Comparison of ENCODE assay signal across 26 cellular contexts in the genomic region with DNA sequence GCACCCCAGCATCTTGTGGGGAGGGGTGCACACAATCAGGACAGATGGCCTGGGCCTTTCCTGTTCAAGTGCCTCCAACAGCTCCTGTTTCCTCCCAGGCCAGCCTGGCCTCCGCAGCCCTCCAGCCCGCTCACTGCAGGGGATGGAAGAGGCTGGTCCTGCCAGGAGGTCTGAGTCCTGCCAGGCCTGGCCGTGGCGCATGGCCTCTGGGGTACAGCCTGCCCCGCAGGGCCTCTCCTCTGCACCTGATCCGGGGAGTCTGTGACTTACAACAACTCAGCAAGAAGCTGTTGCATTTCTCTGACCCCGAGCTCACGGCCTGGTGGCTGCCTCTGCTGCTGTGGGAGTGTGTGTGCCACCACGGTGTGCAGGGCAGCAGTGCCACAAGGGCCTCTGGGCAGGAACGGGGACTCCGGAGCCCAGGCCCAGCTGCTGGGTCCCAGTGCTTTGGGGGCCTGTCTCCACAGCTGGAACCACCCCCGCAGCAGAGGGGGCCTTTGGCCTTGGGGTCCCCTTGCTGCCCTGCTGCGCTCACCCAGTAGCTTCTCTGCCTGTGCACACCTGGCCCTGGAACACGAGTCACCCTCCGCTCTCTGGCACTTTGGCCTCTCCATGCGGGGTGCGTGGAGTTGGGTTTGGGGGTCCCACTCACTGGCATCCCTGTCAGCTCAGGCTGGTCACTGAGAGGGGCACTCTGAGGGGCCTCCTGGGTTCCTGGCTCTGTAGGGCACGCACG. TPM values are rescaled to one million over a fixed set of nuclear protein-coding genes. Genes with fewer than 3 reads are reported as not detected.
DNase-seq lines count a peak whose midpoint lies in the region; ATAC-seq and TF ChIP-seq lines count a peak whose summit lies in the region.
"Had no signal": no experiment of that assay in that cellular context is flagged by ENCODE, and none has a peak within 500 bp of the region (broad histone marks: within the 10 kb centered on the region; RNA-seq: fewer than 3 reads in every experiment).

No MANE protein-coding gene starts in this region.

- H3K4me1 ChIP-seq in right cardiac atrium (ENCODE audit: control insufficient read depth, insufficient read depth, low read length) (no peaks in the 10 kb centered on the region), neuronal stem cell (ENCODE audit: control insufficient read depth in 2 of 2, insufficient read depth in 1 of 2, low read depth in 1 of 2, low read length in 2 of 2) (no peaks in the 10 kb centered on the region), PC-9 (replicated peaks; ENCODE audit: insufficient read depth) (no peaks in the 10 kb centered on the region)
- H3K4me1 ChIP-seq: A549 had no signal

- intact Hi-C loops in Right ventricle myocardium inferior (cut with DNase I) (loop anchor here (5.0 kb wide), 1 partner anchor 101 kb away; the partner anchor contains the start of gene CFAP410), cardiac septum (cut with DNase I) (no loop called here), right cardiac atrium (cut with DNase I) (no loop called here), PC-9 (cut with micrococcal nuclease; ENCODE audit: unreplicated experiment) (no loop called here)

- DNase-seq in Right ventricle myocardium inferior (ENCODE audit: missing footprints) (peak; percentile 48), cardiac septum (ENCODE audit: low spot score) (no peak), right cardiac atrium (peak in 2 of 3 donors; percentile 36 to 44), neuronal stem cell (ENCODE audit: low spot score) (no peak), globus pallidus (ENCODE audit: low spot score) (no peak), NCI-H2171 (lab: John Stamatoyannopoulos, UW) (no peak), PC-9 (no peak)
- no peak for DNase-seq in effector CD8-positive, alpha-beta T cell (lab: John Stamatoyannopoulos, UW)
- DNase-seq: activated CD4-positive, alpha-beta T cell treated with anti-CD3 and anti-CD28 coated beads, Interleukin-2, amount 50 U/mL, for 48 hours; activated naive CD4-positive, alpha-beta T cell treated with anti-CD3 and anti-CD28 coated beads, Interleukin-2, amount 10 ng/mL, durations not matched to agents 7 days and 5 days; amniotic stem cell; brain microvascular endothelial cell; CD4-positive, alpha-beta T cell; KBM-7; NCI-H1694 treated with DMSO at 0.1 percent for 48 hours; NCI-H2171 treated with DMSO at 0.1 percent for 48 hours; NCI-H510A; RPMI8226; stimulated activated naive B cell treated with anti-CD40 and anti-IgM and Interleukin-4, amounts not matched to agents 10 μg/mL and 1 μg/mL and 100 μg/mL, for 72 hours had no signal

- H4K8ac ChIP-seq in neuronal stem cell (ENCODE audit: low read depth, low read length), result no peak overlapping the region

- H3K79me1 ChIP-seq in neuronal stem cell (ENCODE audit: low read depth, low read length), result peaks cover 2% of the 10 kb centered on the region

- H3K79me2 ChIP-seq in PC-9 (ENCODE audit: low read depth), result no peaks in the 10 kb centered on the region
- H3K79me2 ChIP-seq: hepatocyte had no signal

- TF ChIP-seq CTCF in PC-9 (conservative IDR thresholded peaks at IDR 0.05), result no peak

- no TSS peak for BruUV-seq in PC-9 (replicated peaks; lab: Mats Ljungman, UMichigan)

- H2AK5ac ChIP-seq in neuronal stem cell (ENCODE audit: low read depth, low read length), result peak overlapping the region; percentile 63

- no peak for ATAC-seq in Right ventricle myocardium inferior
- no peak for ATAC-seq in right cardiac atrium
- ATAC-seq: A549; stimulated activated naive B cell treated with anti-CD40 and anti-IgM and Interleukin-4, amounts not matched to agents 10 μg/mL and 1 μg/mL and 100 μg/mL, for 72 hours had no signal

- H4K20me1 ChIP-seq in PC-9 (ENCODE audit: insufficient read depth), result no peaks in the 10 kb centered on the region

- no peak overlapping the region for H2BK120ac ChIP-seq in neuronal stem cell (ENCODE audit: low read depth, low read length)

- H4K91ac ChIP-seq in neuronal stem cell (ENCODE audit: low read depth, low read length, poor library complexity), result no peak overlapping the region

- no peak overlapping the region for H2BK12ac ChIP-seq in neuronal stem cell (ENCODE audit: low read length)

- H2BK5ac ChIP-seq in neuronal stem cell (ENCODE audit: low read length), result no peak overlapping the region

- H3F3A ChIP-seq in PC-9 (ENCODE audit: insufficient read depth, low read depth), result no peaks in the 10 kb centered on the region

- H3K27me3 ChIP-seq in right cardiac atrium (ENCODE audit: control insufficient read depth, insufficient read depth) (no peaks in the 10 kb centered on the region), neuronal stem cell (ENCODE audit: control insufficient read depth in 3 of 3, insufficient read depth in 3 of 3, low read depth in 1 of 3, low read length in 3 of 3) (peaks cover 0 to 7% (median 0%) of the 10 kb centered on the region in 3 experiments), PC-9 (ENCODE audit: insufficient read depth, low read depth) (peaks cover 44% of the 10 kb centered on the region)
- H3K27me3 ChIP-seq: brain microvascular endothelial cell, dorsolateral prefrontal cortex, hepatocyte, neutrophil had no signal

- H3K14ac ChIP-seq in neuronal stem cell (ENCODE audit: low read length), result peak overlapping the region; percentile 38

- H3K4me2 ChIP-seq in neuronal stem cell (ENCODE audit: insufficient read depth, low read length, poor library complexity, severe bottlenecking), result no peak overlapping the region
- H3K4me2 ChIP-seq in PC-9, result no peak overlapping the region
- H3K4me2 ChIP-seq: A549, hepatocyte had no signal

- no peak overlapping the region for H3K9ac ChIP-seq in neuronal stem cell (ENCODE audit: low read depth, low read length, poor library complexity)

- H3K27ac ChIP-seq in right cardiac atrium (ENCODE audit: low read length), result no peak overlapping the region
- no peak overlapping the region for H3K27ac ChIP-seq in neuronal stem cell (replicated peaks; ENCODE audit: low read length)
- no peak overlapping the region for H3K27ac ChIP-seq in PC-9
- H3K27ac ChIP-seq: A549, brain microvascular endothelial cell, dorsolateral prefrontal cortex, hepatocyte, neutrophil, suprapubic skin had no signal

- peak overlapping the region; percentile 58 for H2BK15ac ChIP-seq in neuronal stem cell (ENCODE audit: low read length)

- H3K4me3 ChIP-seq in right cardiac atrium (ENCODE audit: low read length), result no peak overlapping the region
- H3K4me3 ChIP-seq in neuronal stem cell (ENCODE audit: low read length in 2 of 2), result no peak overlapping the region
- H3K4me3 ChIP-seq in PC-9, result no peak overlapping the region
- H3K4me3 ChIP-seq: A549, hepatocyte, suprapubic skin had no signal

- WGBS in right cardiac atrium, result 88% methylated on average over 19 of the region's 19 CpGs
- no CpG with 5 or more reads among the region's 19 CpGs for WGBS in neuronal stem cell (ENCODE audit: extremely low coverage in 2 of 2, insufficient read length in 2 of 2, insufficient replicate concordance in 1 of 2), 2 donors

- H3K4ac ChIP-seq in neuronal stem cell (ENCODE audit: low read length), result no peak overlapping the region

- POLR2A ChIA-PET in PC-9 (lab: Charles Lee; ENCODE audit: unreplicated experiment), result no interaction called here

- H3K36me3 ChIP-seq in neuronal stem cell (replicated peaks in 1 of 2; ENCODE audit: control insufficient read depth in 2 of 2, insufficient read depth in 2 of 2, low read length in 2 of 2) (no peaks in the 10 kb centered on the region), PC-9 (ENCODE audit: low read depth) (no peaks in the 10 kb centered on the region)
- H3K36me3 ChIP-seq: brain microvascular endothelial cell, suprapubic skin had no signal

- H3K23ac ChIP-seq in neuronal stem cell (ENCODE audit: low read depth, low read length, poor library complexity), result no peak overlapping the region

- CTCF ChIA-PET in PC-9 (lab: Charles Lee), result no interaction called here

- H3K9me3 ChIP-seq in right cardiac atrium (ENCODE audit: control insufficient read depth, low read length) (no peaks in the 10 kb centered on the region), neuronal stem cell (replicated peaks in 1 of 2; ENCODE audit: control insufficient read depth in 2 of 2, insufficient read depth in 1 of 2, low read depth in 1 of 2, low read length in 2 of 2) (peaks cover 0 to 1% of the 10 kb centered on the region in 2 donors), PC-9 (ENCODE audit: insufficient read depth, low read depth) (no peaks in the 10 kb centered on the region)
- H3K9me3 ChIP-seq: A549, neutrophil, suprapubic skin had no signal

- H2AFZ ChIP-seq in neuronal stem cell (ENCODE audit: low read length) (no peak overlapping the region), PC-9 (no peak overlapping the region)
- H2AFZ ChIP-seq: hepatocyte had no signal

- peak overlapping the region; percentile 24 for H3K18ac ChIP-seq in neuronal stem cell (ENCODE audit: low read length)

- H3K9me2 ChIP-seq in PC-9 (ENCODE audit: insufficient read depth), result no peaks in the 10 kb centered on the region

RNA-seq across cellular contexts. Expression of gene LRRC3, which starts 17.4 kb away (rescaled TPM):
- total RNA-seq in Right ventricle myocardium inferior, result 3.3 TPM
- total RNA-seq in cardiac septum, result 2.9 TPM
- total RNA-seq in right cardiac atrium, result 1 to 10 TPM in 3 of 4 donors, under 1 TPM in 1; 0.89 to 1.1 (median 1.0) TPM
- 0.93 TPM for polyA plus RNA-seq in right cardiac atrium
- polyA plus RNA-seq in neuronal stem cell (2013, experiment 1 of 2), result 4.0 TPM
- 3.9 TPM for polyA plus RNA-seq in neuronal stem cell (2013, experiment 2 of 2)
- 0.35 and 0.48 TPM in 2 replicates for total RNA-seq in PC-9 (2021)
- total RNA-seq: M059J, myocyte had no signal

Comparison
In these comparisons a context has a peak if more than half of its experiments do, and no peak if none do; other contexts are left out.
1. DNase-seq: peak in Right ventricle myocardium inferior (single experiment) and right cardiac atrium (2 of 3); none in cardiac septum (single experiment), neuronal stem cell (single experiment), globus pallidus (single experiment), NCI-H2171 (single experiment), effector CD8-positive, alpha-beta T cell (single experiment) and PC-9 (0 of 2).